Comparison of ENCODE assay signal across 8 cellular contexts in genomic region chr12:100258127-100258526, GRCh38.
"Had no signal": no experiment of that assay in that cellular context is flagged by ENCODE, and none has a peak within 500 bp of the region (broad histone marks: within the 10 kb centered on the region; RNA-seq: fewer than 3 reads in every experiment).

No MANE protein-coding gene starts in this region.

- ATAC-seq: HepG2, K562 had no signal

- H3K27ac ChIP-seq: HL-60, KMS-11 had no signal

- H3K4me3 ChIP-seq: K562 had no signal

- H3K27me3 Mint-ChIP-seq: IgD-negative memory B cell had no signal

- H3K4me3 Mint-ChIP-seq: IgD-negative memory B cell had no signal

- H3K27ac Mint-ChIP-seq: IgD-negative memory B cell had no signal

- DNase-seq: IMR-90, KBM-7, KG1 had no signal

- H3K4me1 Mint-ChIP-seq: IgD-negative memory B cell had no signal
